Comparison of ENCODE assay signal across 8 cellular contexts in the genomic region with DNA sequence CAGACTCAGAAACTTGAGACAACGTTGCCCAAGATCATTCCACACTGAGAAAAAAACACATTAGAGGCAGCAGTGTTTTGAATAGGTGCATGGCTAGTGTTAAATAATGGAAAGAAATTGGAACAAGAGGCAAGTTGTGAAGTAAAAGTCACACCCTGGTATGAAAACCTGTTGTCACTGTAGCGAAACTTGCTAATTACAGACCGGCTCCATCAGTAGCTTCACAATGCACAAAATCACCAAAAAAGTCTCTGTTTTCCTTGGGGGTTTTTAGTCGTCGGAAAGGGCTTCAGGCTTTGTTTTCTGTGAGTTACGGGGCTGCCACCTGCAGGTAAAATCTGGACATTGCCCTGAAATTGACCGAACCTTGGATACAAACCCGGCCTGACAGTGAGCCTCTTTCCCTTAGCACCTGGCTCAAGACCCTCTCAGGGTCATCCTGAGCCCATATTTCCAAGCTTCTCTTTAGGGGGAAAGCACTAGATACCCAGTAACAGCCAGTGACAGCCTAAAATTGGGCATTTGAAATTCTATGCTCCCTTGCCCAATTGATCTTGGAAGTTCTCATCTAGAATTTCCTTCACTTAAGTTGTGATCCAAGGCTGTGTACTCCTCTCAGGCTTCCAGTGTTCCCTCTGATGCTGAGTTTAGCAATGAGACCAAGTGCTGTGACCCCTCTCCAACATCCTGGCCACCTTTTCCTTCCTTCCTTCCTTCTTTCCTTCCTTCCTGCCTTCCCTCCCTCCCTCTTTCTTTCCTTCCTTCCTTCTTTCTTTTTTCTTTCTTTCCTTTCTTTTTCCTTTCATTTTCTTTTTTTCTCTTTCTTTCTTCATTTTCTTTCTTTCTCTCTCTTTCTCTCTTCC. TPM values are rescaled to one million over a fixed set of nuclear protein-coding genes. Genes with fewer than 3 reads are reported as not detected.
A peak's percentile ranks its signal among the peaks of the same experiment; 100 is the strongest.
DNase-seq lines count a peak whose midpoint lies in the region; ATAC-seq, FAIRE-seq and TF ChIP-seq lines count a peak whose summit lies in the region.

No MANE protein-coding gene starts in this region.

- TF ChIP-seq CTCF in WERI-Rb-1 (IDR thresholded peaks at IDR 0.05; ENCODE audit: low read depth, low read length): peak; percentile 89
- TF ChIP-seq CTCF in bronchial epithelial cell (IDR thresholded peaks at IDR 0.05; ENCODE audit: insufficient read depth, low read length, severe bottlenecking): peak; percentile 83
- TF ChIP-seq CTCF in kidney epithelial cell (IDR thresholded peaks at IDR 0.05; ENCODE audit: insufficient read depth, low read length, poor library complexity, severe bottlenecking): peak; percentile 82

- CTCF ChIA-PET in HEK293T (lab: Yijun Ruan, JAX): interaction anchor here (1.0 to 1.8 kb wide), 12 partner anchors 18 to 299 kb away, joined by 3 to 13 read pairs (median 4); a partner anchor contains a TSS

- no peak for ATAC-seq in HG02763 (IDR thresholded peaks at IDR 0.05; ENCODE audit: unreplicated experiment)

- H3K27me3 ChIP-seq in WERI-Rb-1 (ENCODE audit: insufficient read depth, low read depth, severe bottlenecking) (no peaks in the 10 kb centered on the region), bronchial epithelial cell (ENCODE audit: control insufficient read depth, insufficient read depth, low read length) (peaks cover 2% of the 10 kb centered on the region), kidney epithelial cell (ENCODE audit: control insufficient read depth, insufficient read depth, low read length) (peaks cover 9% of the 10 kb centered on the region)

- H3K4me3 ChIP-seq in WERI-Rb-1 (ENCODE audit: low read depth, low read length): no peak overlapping the region
- no peak overlapping the region for H3K4me3 ChIP-seq in bronchial epithelial cell (ENCODE audit: low read depth, low read length)
- no peak overlapping the region for H3K4me3 ChIP-seq in kidney epithelial cell (ENCODE audit: low read depth, low read length)

- H3K36me3 ChIP-seq in WERI-Rb-1 (no peaks in the 10 kb centered on the region), bronchial epithelial cell (ENCODE audit: control insufficient read depth, insufficient read depth, low read length) (no peaks in the 10 kb centered on the region), kidney epithelial cell (ENCODE audit: control insufficient read depth, insufficient read depth, low read length) (no peaks in the 10 kb centered on the region)

- DNase-seq in COLO829 (ENCODE audit: low spot score) (peak; percentile 70), HEK293T (ENCODE audit: extremely low spot score) (peak; percentile 76), NCI-H2196 (lab: John Stamatoyannopoulos, UW; ENCODE audit: unreplicated experiment) (peak; percentile 74), WERI-Rb-1 (peak; percentile 78), bronchial epithelial cell (ENCODE audit: low read depth) (peak; percentile 49), kidney epithelial cell (ENCODE audit: low read depth) (no peak)
- peak; percentile 74 to 78 for DNase-seq in stimulated activated CD4-positive, alpha-beta T cell treated with anti-CD3 and anti-CD28 coated beads, Interleukin-2, amount 100 ng/mL, for 24 hours

- H3K9me3 ChIP-seq in WERI-Rb-1 (ENCODE audit: severe bottlenecking): no peaks in the 10 kb centered on the region

- FAIRE-seq in bronchial epithelial cell (lab: Jason Lieb, UNC): no peak

- no peak overlapping the region for H3K27ac ChIP-seq in WERI-Rb-1

- POLR2A ChIA-PET in HEK293T (lab: Yijun Ruan, JAX): interaction anchor here (0.6 to 3.6 kb wide), 4 partner anchors 123 to 172 kb away, joined by 3 to 25 read pairs (median 4); a partner anchor contains a TSS

TF ChIP-seq in HEK293T, 16 proteins besides CTCF, POLR2A, EP300 and RAD21:
- no peak for TF ChIP-seq LEF1 (IDR thresholded peaks at IDR 0.05; ENCODE audit: borderline replicate concordance)
- TF ChIP-seq ZNF384 (IDR thresholded peaks at IDR 0.05): 0 out of 2 replicates have a peak, but pooled peaks have one; percentile 12
TF ChIP-seq in HEK293T: peak in this region for 1.

RNA-seq across cellular contexts. Expression of a gene that starts 7.2 kb away (rescaled TPM):
- total RNA-seq in bronchial epithelial cell: 102 and 103 TPM in 2 replicates
- total RNA-seq in kidney epithelial cell: 71.9 and 121 TPM in 2 replicates

RNA-seq across cellular contexts. Expression of a gene that starts 43.7 kb away (rescaled TPM):
- total RNA-seq in bronchial epithelial cell (13.7 and 14.5 TPM in 2 replicates), kidney epithelial cell (72.7 and 86.4 TPM in 2 replicates)
